In genomic region chrX:56569378-56570061, GRCh38 we compare ENCODE assay signal across 14 cellular contexts. TPM values are rescaled to one million over a fixed set of nuclear protein-coding genes. Genes with fewer than 3 reads are reported as not detected.
DNase-seq lines count a peak whose midpoint lies in the region; TF ChIP-seq lines count a peak whose summit lies in the region.
"Had no signal": no experiment of that assay in that cellular context is flagged by ENCODE, and none has a peak within 500 bp of the region (broad histone marks: within the 10 kb centered on the region; RNA-seq: fewer than 3 reads in every experiment).

No MANE protein-coding gene starts in this region.

- H3K27ac ChIP-seq in caudate nucleus (ENCODE audit: low read depth, low read length) (peak overlapping the region; percentile 24), substantia nigra (ENCODE audit: low read depth, low read length, poor library complexity, severe bottlenecking) (peak overlapping the region; percentile 35)
- H3K27ac ChIP-seq: colonic mucosa, hepatocyte, vagina had no signal

- no peak overlapping the region for H3K4me3 ChIP-seq in Caco-2 (ENCODE audit: low read depth, low read length)
- H3K4me3 ChIP-seq: colonic mucosa, hepatocyte, vagina had no signal

- CTCF ChIA-PET in activated naive CD4-positive, alpha-beta T cell treated with anti-CD3 and anti-CD28 coated beads for 36 hours (lab: Charles Lee): no interaction called here
- CTCF ChIA-PET in Caco-2 (lab: Charles Lee): no interaction called here

- no TSS peak for BruUV-seq in Caco-2 (replicated peaks; lab: Mats Ljungman, UMichigan)

- in situ Hi-C loops in KBM-7 (cut with MboI; ENCODE audit: low pct_unique_long_range_greater_than_20kb, low sequenced_read_pairs): no loop called here

- DNase-seq in activated naive CD4-positive, alpha-beta T cell treated with anti-CD3 and anti-CD28 coated beads for 36 hours: peak; percentile 54
- DNase-seq in activated naive CD4-positive, alpha-beta T cell treated with anti-CD3 and anti-CD28 coated beads, Interleukin-2, amount 50 U/mL, for 16 hours: no peak
- peak; percentile 65 for DNase-seq in KBM-7
- peak in 9 of 61 donors; percentile 0 to 10 (median 0) for DNase-seq in caudate nucleus (lab: John Stamatoyannopoulos, UW)
- DNase-seq in substantia nigra (lab: John Stamatoyannopoulos, UW): peak in 9 of 49 donors; percentile 0 to 6 (median 1)
- no peak for DNase-seq in stimulated activated CD8-positive, alpha-beta memory T cell treated with anti-CD3 and anti-CD28 coated beads, Interleukin-4, amount 100 ng/mL, for 48 hours
- no peak for DNase-seq in NCI-H2107 treated with DMSO at 0.1 percent for 48 hours (lab: John Stamatoyannopoulos, UW; ENCODE audit: unreplicated experiment)
- no peak for DNase-seq in Caco-2
- DNase-seq: activated CD4-positive, alpha-beta T cell treated with anti-CD3 and anti-CD28 coated beads, Interleukin-2, amount 50 U/mL, for 4 hours; colonic mucosa; NCI-H2227 treated with DMSO at 0.1 percent for 48 hours; occipital lobe had no signal

- H3K9me3 Mint-ChIP-seq in activated naive CD4-positive, alpha-beta T cell treated with anti-CD3 and anti-CD28 coated beads for 36 hours: no peaks in the 10 kb centered on the region
- no peaks in the 10 kb centered on the region for H3K9me3 Mint-ChIP-seq in Caco-2 (ENCODE audit: unreplicated experiment)

- H3K27ac Mint-ChIP-seq in activated naive CD4-positive, alpha-beta T cell treated with anti-CD3 and anti-CD28 coated beads for 36 hours: peak overlapping the region; percentile 94
- H3K27ac Mint-ChIP-seq in Caco-2 (ENCODE audit: unreplicated experiment): no peak overlapping the region

- H3K4me1 Mint-ChIP-seq in activated naive CD4-positive, alpha-beta T cell treated with anti-CD3 and anti-CD28 coated beads for 36 hours (ENCODE audit: low read depth): peaks cover 38% of the 10 kb centered on the region
- H3K4me1 Mint-ChIP-seq in Caco-2 (ENCODE audit: low read depth, unreplicated experiment): peaks cover 7% of the 10 kb centered on the region

- H3K27me3 Mint-ChIP-seq in activated naive CD4-positive, alpha-beta T cell treated with anti-CD3 and anti-CD28 coated beads for 36 hours (ENCODE audit: low read depth): no peaks in the 10 kb centered on the region
- no peaks in the 10 kb centered on the region for H3K27me3 Mint-ChIP-seq in Caco-2 (ENCODE audit: insufficient read depth, unreplicated experiment)

- H3K4me1 ChIP-seq in Caco-2: no peaks in the 10 kb centered on the region
- H3K4me1 ChIP-seq: colonic mucosa had no signal

- no peaks in the 10 kb centered on the region for H3K27me3 ChIP-seq in Caco-2 (replicated peaks; ENCODE audit: control insufficient read depth, insufficient read depth, low read length)
- H3K27me3 ChIP-seq: colonic mucosa, hepatocyte, vagina had no signal

- TF ChIP-seq CTCF in Caco-2 (IDR thresholded peaks at IDR 0.05; ENCODE audit: insufficient read depth in 1 of 2, low read depth in 1 of 2, low read length in 1 of 2, severe bottlenecking in 1 of 2, unreplicated experiment in 1 of 2): no peak

- H3K36me3 ChIP-seq in Caco-2 (ENCODE audit: control insufficient read depth, insufficient read depth, low read length): peaks cover 1% of the 10 kb centered on the region; the same call in 1 of the 2 replicates
- H3K36me3 ChIP-seq: colonic mucosa, vagina had no signal

- POLR2A ChIA-PET in Caco-2 (lab: Charles Lee): no interaction called here

- intact Hi-C loops in activated naive CD4-positive, alpha-beta T cell treated with anti-CD3 and anti-CD28 coated beads for 36 hours (cut with micrococcal nuclease): loop anchor here (10.0 kb wide), 1 partner anchor 415 kb away; no protein-coding TSS in a partner anchor
- intact Hi-C loops in Caco-2 (cut with micrococcal nuclease; ENCODE audit: unreplicated experiment): no loop called here

- no peaks in the 10 kb centered on the region for H3K9me3 ChIP-seq in Caco-2
- H3K9me3 ChIP-seq: colonic mucosa, vagina had no signal

- H3K4me3 Mint-ChIP-seq in activated naive CD4-positive, alpha-beta T cell treated with anti-CD3 and anti-CD28 coated beads for 36 hours: peak overlapping the region; percentile 71
- no peak overlapping the region for H3K4me3 Mint-ChIP-seq in Caco-2 (ENCODE audit: unreplicated experiment)

- peaks cover 56% of the 10 kb centered on the region for H3K36me3 Mint-ChIP-seq in activated naive CD4-positive, alpha-beta T cell treated with anti-CD3 and anti-CD28 coated beads for 36 hours (ENCODE audit: low read depth)
- H3K36me3 Mint-ChIP-seq in Caco-2 (ENCODE audit: insufficient read depth, unreplicated experiment): no peaks in the 10 kb centered on the region

RNA-seq across cellular contexts. Expression of gene UBQLN2, which starts 6.1 kb away (rescaled TPM):
- total RNA-seq in activated naive CD4-positive, alpha-beta T cell treated with anti-CD3 and anti-CD28 coated beads for 36 hours: 10 to 100 TPM; 67.2 to 67.3 TPM
- 20.3 and 22.6 TPM in 2 replicates for total RNA-seq in Caco-2 (2022)

Comparison
In these comparisons a context has a peak if more than half of its experiments do, and no peak if none do; other contexts are left out.
1. DNase-seq: peak in activated naive CD4-positive, alpha-beta T cell treated with anti-CD3 and anti-CD28 coated beads for 36 hours (single experiment) and KBM-7 (single experiment); none in activated naive CD4-positive, alpha-beta T cell treated with anti-CD3 and anti-CD28 coated beads, Interleukin-2, amount 50 U/mL, for 16 hours (single experiment), stimulated activated CD8-positive, alpha-beta memory T cell treated with anti-CD3 and anti-CD28 coated beads, Interleukin-4, amount 100 ng/mL, for 48 hours (single experiment), NCI-H2107 treated with DMSO at 0.1 percent for 48 hours (single experiment) and Caco-2 (0 of 2).